10 cellular contexts compared by ENCODE assay signal in genomic region chr17:38465420-38466345, GRCh38. TPM values are rescaled to one million over a fixed set of nuclear protein-coding genes. Genes with fewer than 3 reads are reported as not detected.
A peak's percentile ranks its signal among the peaks of the same experiment; 100 is the strongest.
DNase-seq lines count a peak whose midpoint lies in the region; ATAC-seq and TF ChIP-seq lines count a peak whose summit lies in the region.
"Had no signal": no experiment of that assay in that cellular context is flagged by ENCODE, and none has a peak within 500 bp of the region (broad histone marks: within the 10 kb centered on the region; RNA-seq: fewer than 3 reads in every experiment).

No MANE protein-coding gene starts in this region.

- H3K9me3 ChIP-seq in NT2/D1 (ENCODE audit: insufficient read depth, low read length) (no peaks in the 10 kb centered on the region), muscle layer of duodenum (ENCODE audit: control insufficient read depth in 1 of 2, low read length in 2 of 2) (no peaks in the 10 kb centered on the region)
- H3K9me3 ChIP-seq: neutrophil had no signal

- H3K9ac ChIP-seq in NT2/D1 (ENCODE audit: insufficient read length, low read depth): peak overlapping the region; percentile 53

- peaks cover 13% of the 10 kb centered on the region for H3K4me1 ChIP-seq in NT2/D1 (ENCODE audit: insufficient read depth, insufficient read length)
- peaks cover 8 to 61% of the 10 kb centered on the region in 2 donors for H3K4me1 ChIP-seq in muscle layer of duodenum (ENCODE audit: control insufficient read depth in 1 of 2, insufficient read depth in 2 of 2, low read length in 2 of 2)

- H3K4me3 ChIP-seq in NT2/D1 (ENCODE audit: insufficient read length, low read depth) (no peak overlapping the region), epithelial cell of esophagus (ENCODE audit: low read length) (peak overlapping the region; percentile 56), muscle layer of duodenum (ENCODE audit: low read depth in 1 of 2, low read length in 2 of 2) (peak overlapping the region; percentile 62)

- peak overlapping the region; percentile 85 for H3K27ac ChIP-seq in muscle layer of duodenum (ENCODE audit: low read length)
- H3K27ac ChIP-seq: neutrophil had no signal

- peaks cover 88% of the 10 kb centered on the region for H3K36me3 ChIP-seq in NT2/D1 (ENCODE audit: insufficient read depth, insufficient read length, low read length)
- peaks cover 11 to 32% of the 10 kb centered on the region in 2 donors for H3K36me3 ChIP-seq in muscle layer of duodenum (ENCODE audit: control insufficient read depth in 1 of 2, insufficient read depth in 2 of 2, low read length in 2 of 2)

- peak; percentile 92 for DNase-seq in A172 (ENCODE audit: low spot score)
- DNase-seq in NT2/D1 (ENCODE audit: low read depth, low spot score): no peak
- DNase-seq in epithelial cell of esophagus (ENCODE audit: low read depth): peak; percentile 45
- DNase-seq in KG1 (lab: John Stamatoyannopoulos, UW): no peak
- DNase-seq in NCI-H2107 treated with DMSO at 0.1 percent for 48 hours (lab: John Stamatoyannopoulos, UW; ENCODE audit: unreplicated experiment): no peak
- no peak for DNase-seq in mucosa of gallbladder (ENCODE audit: low spot score)
- DNase-seq: activated gamma-delta T cell treated with Interleukin-2 at 50 U/mL for 16 hours had no signal

- no peak for ATAC-seq in GM21619 (IDR thresholded peaks at IDR 0.05; ENCODE audit: unreplicated experiment)

- H3K27me3 ChIP-seq in NT2/D1 (ENCODE audit: insufficient read depth, insufficient read length) (no peaks in the 10 kb centered on the region), muscle layer of duodenum (ENCODE audit: low read depth, low read length) (no peaks in the 10 kb centered on the region)
- H3K27me3 ChIP-seq: neutrophil had no signal

- no peak for TF ChIP-seq CTCF in epithelial cell of esophagus (IDR thresholded peaks at IDR 0.05; ENCODE audit: insufficient read depth, low read depth, low read length, missing control alignments)

RNA-seq across cellular contexts. Expression of gene ARHGAP23, which starts 37.4 kb away (rescaled TPM):
- 48.9 and 68.6 TPM in 2 replicates for total RNA-seq in A172 (2014; rRNA removed; shearing (Covaris generic))
- 37.6 TPM for total RNA-seq in mucosa of gallbladder

Comparison
In these comparisons a context has a peak if more than half of its experiments do, and no peak if none do; other contexts are left out.
1. DNase-seq: peak in A172 (single experiment) and epithelial cell of esophagus (single experiment); none in NT2/D1 (single experiment), KG1 (single experiment), NCI-H2107 treated with DMSO at 0.1 percent for 48 hours (single experiment) and mucosa of gallbladder (single experiment).